1 cellular context compared by ENCODE assay signal in genomic region chr19:2260341-2260751, GRCh38.
A peak's percentile ranks its signal among the peaks of the same experiment; 100 is the strongest.
TF ChIP-seq lines count a peak whose summit lies in the region.

No MANE protein-coding gene starts in this region.

TF ChIP-seq in K562, 482 proteins besides CTCF, POLR2A, EP300 and RAD21:
- no peak for TF ChIP-seq POU5F1 (IDR thresholded peaks at IDR 0.05; ENCODE audit: borderline replicate concordance, low read depth, low read length, partially characterized antibody)
- no peak for TF ChIP-seq EHMT2 (IDR thresholded peaks at IDR 0.05)
- peak; percentile 53; the same call in 1 of the 2 replicates for TF ChIP-seq ZNF384 (IDR thresholded peaks at IDR 0.05; ENCODE audit: low read depth, low read length)
- no peak for TF ChIP-seq ZNF184 (CRISPR knock-in tag; IDR thresholded peaks at IDR 0.05)
- TF ChIP-seq, protein P1, sequence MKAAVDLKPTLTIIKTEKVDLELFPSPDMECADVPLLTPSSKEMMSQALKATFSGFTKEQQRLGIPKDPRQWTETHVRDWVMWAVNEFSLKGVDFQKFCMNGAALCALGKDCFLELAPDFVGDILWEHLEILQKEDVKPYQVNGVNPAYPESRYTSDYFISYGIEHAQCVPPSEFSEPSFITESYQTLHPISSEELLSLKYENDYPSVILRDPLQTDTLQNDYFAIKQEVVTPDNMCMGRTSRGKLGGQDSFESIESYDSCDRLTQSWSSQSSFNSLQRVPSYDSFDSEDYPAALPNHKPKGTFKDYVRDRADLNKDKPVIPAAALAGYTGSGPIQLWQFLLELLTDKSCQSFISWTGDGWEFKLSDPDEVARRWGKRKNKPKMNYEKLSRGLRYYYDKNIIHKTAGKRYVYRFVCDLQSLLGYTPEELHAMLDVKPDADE (conservative IDR thresholded peaks at IDR 0.05; ENCODE audit: control insufficient read depth, low read depth, low read length), result no peak
- TF ChIP-seq SMAD4 (CRISPR knock-in tag; conservative IDR thresholded peaks at IDR 0.05), result no peak
- no peak for TF ChIP-seq MAX (CRISPR knock-in tag; IDR thresholded peaks at IDR 0.05)
- TF ChIP-seq FUS (optimal IDR thresholded peaks at IDR 0.05; ENCODE audit: low read depth, low read length), result no peak
- no peak for TF ChIP-seq ZNF551 (CRISPR knock-in tag; IDR thresholded peaks at IDR 0.05)
- no peak for TF ChIP-seq ZSCAN29 (IDR thresholded peaks at IDR 0.05)
- no peak for TF ChIP-seq PURB (CRISPR knock-in tag; IDR thresholded peaks at IDR 0.05; ENCODE audit: low read depth)
- peak; percentile 32; the same call in 1 of the 2 replicates for TF ChIP-seq JUND (IDR thresholded peaks at IDR 0.05; ENCODE audit: borderline replicate concordance, low read depth, low read length)
- peak; percentile 32; the same call in 1 of the 3 replicates for TF ChIP-seq JUND (tag; IDR thresholded peaks at IDR 0.05; ENCODE audit: borderline replicate concordance, low read depth, low read length)
- TF ChIP-seq ATF7 (IDR thresholded peaks at IDR 0.05), result peak; percentile 46; the same call in 1 of the 2 replicates
- no peak for TF ChIP-seq TAF15 (IDR thresholded peaks at IDR 0.05; ENCODE audit: low read depth, low read length)
- no peak for TF ChIP-seq RAD51 (IDR thresholded peaks at IDR 0.05; ENCODE audit: borderline replicate concordance, low read depth)
- no peak for TF ChIP-seq ZC3H11A (IDR thresholded peaks at IDR 0.05; ENCODE audit: low read depth, low read length)
- no peak for TF ChIP-seq MCM5 (IDR thresholded peaks at IDR 0.05; ENCODE audit: low read depth)
- no peak for TF ChIP-seq BRD4 (IDR thresholded peaks at IDR 0.05)
- TF ChIP-seq NFXL1 (CRISPR knock-in tag; IDR thresholded peaks at IDR 0.05), result no peak
- TF ChIP-seq CCAR2 (IDR thresholded peaks at IDR 0.05; ENCODE audit: low read depth, low read length), result no peak
